Comparison of ENCODE assay signal across 23 cellular contexts in the genomic region with DNA sequence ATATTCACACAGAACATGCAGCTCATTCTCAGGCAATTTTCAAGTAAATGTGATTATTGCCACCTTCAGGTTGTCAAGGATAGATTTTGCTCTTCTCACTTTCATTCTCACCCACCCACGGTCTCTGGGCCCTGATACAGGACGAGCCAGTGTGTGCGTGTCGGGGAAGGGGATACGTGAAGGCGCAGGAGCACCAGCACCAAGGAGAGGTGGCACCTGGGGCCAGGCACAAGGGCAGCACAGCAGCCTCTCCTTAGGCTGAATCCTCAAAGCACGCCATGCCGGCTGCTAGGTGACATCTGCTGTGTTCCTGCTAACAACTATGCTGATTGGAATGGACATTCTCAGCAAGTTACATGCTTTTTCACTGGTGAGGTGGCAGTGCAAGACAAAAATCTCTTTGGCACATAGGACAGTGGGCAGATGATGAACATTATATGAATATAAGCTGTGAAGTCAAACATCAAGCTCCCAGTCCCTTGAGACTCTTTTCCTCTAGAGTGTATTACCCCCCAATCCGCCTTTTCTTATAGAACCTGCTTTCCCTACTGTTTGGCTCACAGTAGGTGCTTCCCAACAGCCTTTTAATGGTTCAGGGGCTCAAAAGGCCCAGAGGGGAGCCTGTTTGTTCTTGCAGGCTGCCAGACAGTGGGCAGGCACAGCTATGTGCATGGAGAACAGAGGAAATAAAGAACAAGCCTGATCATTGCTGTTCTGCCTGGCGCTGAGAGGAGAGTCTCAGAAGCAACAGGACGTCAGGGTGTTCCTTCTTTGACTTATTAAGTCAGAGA. TPM values are rescaled to one million over a fixed set of nuclear protein-coding genes. Genes with fewer than 3 reads are reported as not detected.
"Had no signal": no experiment of that assay in that cellular context is flagged by ENCODE, and none has a peak within 500 bp of the region (broad histone marks: within the 10 kb centered on the region; RNA-seq: fewer than 3 reads in every experiment).

No MANE protein-coding gene starts in this region.

- H3K27ac Mint-ChIP-seq: activated B cell treated with CpG ODN at 0.5 μM for 24 hours; activated naive CD8-positive, alpha-beta T cell treated with anti-CD3 and anti-CD28 coated beads for 36 hours; activated T-helper 2 cell treated with anti-CD3 and anti-CD28 coated beads, Interferon-gamma antibody, Interleukin-2, Interleukin-4, amounts not matched to agents 10 μg/mL and 5 μg/mL and 100 μg/mL, durations not matched to agents 14 hours and 24 hours and 36 hours; nephron had no signal

- H3K79me2 ChIP-seq: parathyroid adenoma had no signal

- H3K27me3 ChIP-seq: thyroid gland had no signal

- H3K4me3 Mint-ChIP-seq: activated B cell treated with CpG ODN at 0.5 μM for 24 hours; activated naive CD8-positive, alpha-beta T cell treated with anti-CD3 and anti-CD28 coated beads for 36 hours; activated T-cell treated with anti-CD3 and anti-CD28 coated beads, Interleukin-2, amount 50 U/mL, for 4 hours; nephron had no signal

- H3K4me3 ChIP-seq: thyroid gland had no signal

- H3K36me3 Mint-ChIP-seq: activated naive CD8-positive, alpha-beta T cell treated with anti-CD3 and anti-CD28 coated beads for 36 hours had no signal

- H3K27ac ChIP-seq: parathyroid adenoma, thyroid gland had no signal

- DNase-seq: activated B cell treated with CpG ODN at 0.5 μM for 24 hours; activated CD4-positive, alpha-beta T cell treated with anti-CD3 and anti-CD28 coated beads for 4 hours; activated CD4-positive, alpha-beta T cell treated with anti-CD3 and anti-CD28 coated beads, Interleukin-2, amount 50 U/mL, for 48 hours; activated CD8-positive, alpha-beta memory T cell treated with anti-CD3 and anti-CD28 coated beads, Interleukin-2, amount 50 U/mL, for 48 hours; activated naive CD4-positive, alpha-beta T cell treated with Interleukin-2 at 50 U/mL for 16 hours; activated naive CD8-positive, alpha-beta T cell treated with anti-CD3 and anti-CD28 coated beads for 36 hours; activated T-cell treated with anti-CD3 and anti-CD28 coated beads, Interleukin-2, amount 50 U/mL, for 4 hours; cortex of kidney; foreskin fibroblast; left ventricle myocardium superior; nucleus accumbens; right cardiac atrium; stimulated activated CD4-positive, alpha-beta T cell treated with anti-CD3 and anti-CD28 coated beads, Interleukin-12 subunit alpha, Interleukin-12 subunit beta, amount 100 ng/mL, for 4 hours; stimulated activated CD4-positive, alpha-beta T cell treated with anti-CD3 and anti-CD28 coated beads, Interleukin-4, amount 100 ng/mL, for 4 hours; stimulated activated naive CD8-positive, alpha-beta T cell treated with anti-CD3 and anti-CD28 coated beads, Interleukin-15, Interleukin-2, amounts not matched to agents 100 U/mL and 50 U/mL, for 24 hours; T-helper 1 cell; thyroid gland had no signal

- ATAC-seq: activated T-cell treated with anti-CD3 and anti-CD28 coated beads, Interleukin-2, amount 50 U/mL, for 4 hours; left ventricle myocardium superior; right cardiac atrium; stimulated activated naive CD8-positive, alpha-beta T cell treated with anti-CD3 and anti-CD28 coated beads, Interleukin-15, Interleukin-2, amounts not matched to agents 100 U/mL and 50 U/mL, for 24 hours had no signal

- H3K36me3 ChIP-seq: thyroid gland had no signal

- H3K4me1 Mint-ChIP-seq: activated B cell treated with CpG ODN at 0.5 μM for 24 hours, nephron had no signal

- H2AFZ ChIP-seq: parathyroid adenoma had no signal

- H3K9me3 ChIP-seq: thyroid gland had no signal

- H3K9me3 Mint-ChIP-seq: activated B cell treated with CpG ODN at 0.5 μM for 24 hours; activated naive CD8-positive, alpha-beta T cell treated with anti-CD3 and anti-CD28 coated beads for 36 hours; activated T-cell treated with anti-CD3 and anti-CD28 coated beads, Interleukin-2, amount 50 U/mL, for 4 hours; activated T-helper 2 cell treated with anti-CD3 and anti-CD28 coated beads, Interferon-gamma antibody, Interleukin-2, Interleukin-4, amounts not matched to agents 10 μg/mL and 5 μg/mL and 100 μg/mL, durations not matched to agents 14 hours and 24 hours and 36 hours; nephron had no signal

- H3K9ac ChIP-seq: parathyroid adenoma had no signal

- H3K4me1 ChIP-seq: parathyroid adenoma, thyroid gland had no signal

RNA-seq across cellular contexts. Expression of a gene that starts 14.4 kb away (rescaled TPM):
- total RNA-seq: activated naive CD8-positive, alpha-beta T cell treated with anti-CD3 and anti-CD28 coated beads for 36 hours; activated T-helper 2 cell treated with anti-CD3 and anti-CD28 coated beads, Interferon-gamma antibody, Interleukin-2, Interleukin-4, amounts not matched to agents 10 μg/mL and 5 μg/mL and 100 μg/mL, durations not matched to agents 14 hours and 24 hours and 36 hours; epithelial cell of proximal tubule; fibroblast of lung had no signal
- polyA plus RNA-seq: fibroblast of lung had no signal

RNA-seq across cellular contexts. Expression of a gene that starts 47.6 kb away (rescaled TPM):
- total RNA-seq: activated CD8-positive, alpha-beta memory T cell treated with anti-CD3 and anti-CD28 coated beads for 36 hours; activated naive CD8-positive, alpha-beta T cell treated with anti-CD3 and anti-CD28 coated beads for 36 hours; activated T-cell treated with anti-CD3 and anti-CD28 coated beads, Interleukin-2, amount 50 U/mL, for 4 hours; activated T-helper 2 cell treated with anti-CD3 and anti-CD28 coated beads, Interferon-gamma antibody, Interleukin-2, Interleukin-4, amounts not matched to agents 10 μg/mL and 5 μg/mL and 100 μg/mL, durations not matched to agents 14 hours and 24 hours and 36 hours; epithelial cell of proximal tubule; fibroblast of lung had no signal
- polyA plus RNA-seq: fibroblast of lung had no signal
